23 cellular contexts compared by ENCODE assay signal in the genomic region with DNA sequence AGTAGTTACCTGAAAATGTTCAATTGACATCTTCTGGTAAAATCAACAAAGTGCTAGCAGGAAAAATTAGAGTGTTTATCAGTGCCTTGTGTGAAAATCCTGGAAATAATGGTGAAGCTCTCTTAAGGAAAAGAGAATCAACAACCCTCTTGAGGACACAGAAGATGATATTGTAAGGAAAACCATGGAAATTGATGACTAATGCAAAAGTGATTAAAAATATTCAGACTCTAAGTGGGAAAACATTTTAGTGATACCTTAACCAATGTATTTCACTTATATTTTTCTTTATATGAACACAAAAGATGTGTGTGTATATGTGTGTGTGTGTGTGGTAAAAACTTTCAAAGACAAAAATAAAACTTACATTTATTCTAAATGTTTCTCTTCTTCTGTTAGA.
"Had no signal": no experiment of that assay in that cellular context is flagged by ENCODE, and none has a peak within 500 bp of the region (broad histone marks: within the 10 kb centered on the region; RNA-seq: fewer than 3 reads in every experiment).

No MANE protein-coding gene starts in this region.

- FAIRE-seq: keratinocyte had no signal

- H3K4me3 ChIP-seq: esophagus squamous epithelium, gastrocnemius medialis, lower lobe of right lung, mucosa of descending colon, smooth muscle cell, stomach, thyroid gland had no signal

- ATAC-seq: effector memory CD8-positive, alpha-beta T cell; gastrocnemius medialis; left ventricle myocardium superior; lower lobe of right lung; mucosa of descending colon; natural killer cell treated with Interleukin-12 subunit alpha and Interleukin-12 subunit beta and Interleukin-15 and Interleukin-18, amount 100 ng/mL, for 72 hours; sciatic nerve; stimulated activated effector memory CD8-positive, alpha-beta T cell treated with anti-CD3 and anti-CD28 coated beads, Interleukin-12 subunit alpha, Interleukin-12 subunit beta, amount 100 ng/mL, for 72 hours had no signal

- H3K27me3 ChIP-seq: esophagus squamous epithelium, gastrocnemius medialis, neutrophil, stomach, thyroid gland had no signal

- H3K4me1 ChIP-seq: esophagus squamous epithelium, gastrocnemius medialis, lower lobe of right lung, parathyroid adenoma, stomach had no signal

- H3K27ac ChIP-seq: esophagus squamous epithelium, gastrocnemius medialis, lower lobe of right lung, neutrophil, parathyroid adenoma, stomach, thyroid gland had no signal

- H3K4me2 ChIP-seq: smooth muscle cell had no signal

- H3K36me3 ChIP-seq: esophagus squamous epithelium, gastrocnemius medialis, lower lobe of right lung, neutrophil, stomach, thyroid gland had no signal

- H3K9me3 ChIP-seq: esophagus squamous epithelium, gastrocnemius medialis, lower lobe of right lung, mucosa of descending colon, neutrophil, stomach, thyroid gland had no signal

- DNase-seq: cortex of kidney; effector memory CD8-positive, alpha-beta T cell; erythroblast; esophagus squamous epithelium; gastrocnemius medialis; head of caudate nucleus; left ventricle myocardium superior; lower lobe of right lung; mucosa of descending colon; naive B cell; stimulated activated CD4-positive, alpha-beta T cell treated with anti-CD3 and anti-CD28 coated beads, Interleukin-2, amount 100 ng/mL, for 24 hours; stimulated activated CD4-positive, alpha-beta T cell treated with anti-CD3 and anti-CD28 coated beads, Interleukin-4, amount 100 ng/mL, for 24 hours; stimulated activated naive CD4-positive, alpha-beta T cell treated with Interleukin-2 at 50 U/mL for 16 hours; stomach; thyroid gland; trophoblast cell had no signal

- H3K9ac ChIP-seq: parathyroid adenoma had no signal
